In genomic region chr10:74156919-74157289, GRCh38 we compare ENCODE assay signal across 13 cellular contexts. TPM values are rescaled to one million over a fixed set of nuclear protein-coding genes. Genes with fewer than 3 reads are reported as not detected.
DNase-seq lines count a peak whose midpoint lies in the region; ATAC-seq and TF ChIP-seq lines count a peak whose summit lies in the region.
"Had no signal": no experiment of that assay in that cellular context is flagged by ENCODE, and none has a peak within 500 bp of the region (broad histone marks: within the 10 kb centered on the region; RNA-seq: fewer than 3 reads in every experiment).

No MANE protein-coding gene starts in this region.

- H3K27me3 Mint-ChIP-seq in endodermal cell (ENCODE audit: insufficient read depth) = no peaks in the 10 kb centered on the region
- no peaks in the 10 kb centered on the region for H3K27me3 Mint-ChIP-seq in stimulated activated naive B cell treated with anti-CD40 and anti-IgM and Interleukin-4, amounts not matched to agents 10 μg/mL and 1 μg/mL and 100 μg/mL, for 72 hours

- H3K4me1 Mint-ChIP-seq in endodermal cell = peaks cover 15% of the 10 kb centered on the region
- peaks cover 42 to 71% of the 10 kb centered on the region in 2 donors for H3K4me1 Mint-ChIP-seq in stimulated activated naive B cell treated with anti-CD40 and anti-IgM and Interleukin-4, amounts not matched to agents 10 μg/mL and 1 μg/mL and 100 μg/mL, for 72 hours

- ATAC-seq in stimulated activated naive B cell treated with anti-CD40 and anti-IgM and Interleukin-4, amounts not matched to agents 10 μg/mL and 1 μg/mL and 100 μg/mL, for 72 hours (replicated peaks) = peak in 1 of 2 donors; percentile 71
- ATAC-seq in HG03378 (IDR thresholded peaks at IDR 0.05; ENCODE audit: unreplicated experiment) (no peak), GM18909 (IDR thresholded peaks at IDR 0.05; ENCODE audit: poor library complexity, unreplicated experiment) (no peak)
- ATAC-seq: activated CD4-positive, CD25-positive, alpha-beta regulatory T cell treated with anti-CD3 and anti-CD28 coated beads, Interleukin-2, amount 50 U/mL, for 24 hours had no signal

- H3K4me1 ChIP-seq in endodermal cell (ENCODE audit: control insufficient read depth, insufficient read depth, low read length) = no peaks in the 10 kb centered on the region

- H3K9ac ChIP-seq in endodermal cell (ENCODE audit: extremely low read depth, low read length, poor library complexity, severe bottlenecking) = no peak overlapping the region

- H3K9me3 ChIP-seq in endodermal cell (ENCODE audit: control insufficient read depth, low read length) = no peaks in the 10 kb centered on the region
- H3K9me3 ChIP-seq: neutrophil had no signal

- no peak overlapping the region for H3K4me3 Mint-ChIP-seq in endodermal cell
- H3K4me3 Mint-ChIP-seq in stimulated activated naive B cell treated with anti-CD40 and anti-IgM and Interleukin-4, amounts not matched to agents 10 μg/mL and 1 μg/mL and 100 μg/mL, for 72 hours = no peak overlapping the region

- no peaks in the 10 kb centered on the region for H3K9me3 Mint-ChIP-seq in endodermal cell
- H3K9me3 Mint-ChIP-seq in stimulated activated naive B cell treated with anti-CD40 and anti-IgM and Interleukin-4, amounts not matched to agents 10 μg/mL and 1 μg/mL and 100 μg/mL, for 72 hours = no peaks in the 10 kb centered on the region

- no peaks in the 10 kb centered on the region for H3K36me3 Mint-ChIP-seq in endodermal cell (ENCODE audit: low read depth)
- H3K36me3 Mint-ChIP-seq in stimulated activated naive B cell treated with anti-CD40 and anti-IgM and Interleukin-4, amounts not matched to agents 10 μg/mL and 1 μg/mL and 100 μg/mL, for 72 hours = peaks cover 11 to 18% of the 10 kb centered on the region in 2 donors

- H3K27me3 ChIP-seq in endodermal cell (ENCODE audit: control insufficient read depth, insufficient read depth, low read length, poor library complexity, severe bottlenecking) = no peaks in the 10 kb centered on the region
- H3K27me3 ChIP-seq: neutrophil had no signal

- no peak overlapping the region for H3K27ac ChIP-seq in endodermal cell (ENCODE audit: low read depth, low read length)
- H3K27ac ChIP-seq: neutrophil had no signal

- 92% methylated on average over 1 of the region's 2 CpGs; no CpG with 5 or more reads in 1 of the 2 experiments for WGBS in endodermal cell (ENCODE audit: insufficient coverage in 1 of 2, insufficient read length in 1 of 2), 2 experiments

- no peak for TF ChIP-seq CTCF in endodermal cell (conservative IDR thresholded peaks at IDR 0.05)

- peak overlapping the region; percentile 40 for H3K27ac Mint-ChIP-seq in endodermal cell
- peak overlapping the region; percentile 69 for H3K27ac Mint-ChIP-seq in stimulated activated naive B cell treated with anti-CD40 and anti-IgM and Interleukin-4, amounts not matched to agents 10 μg/mL and 1 μg/mL and 100 μg/mL, for 72 hours

- no peak overlapping the region for H3K4me3 ChIP-seq in endodermal cell (ENCODE audit: low read length)

- DNase-seq in NCI-H524 (lab: John Stamatoyannopoulos, UW) (peak; percentile 29 to 70), NCI-H524 treated with DMSO at 0.1 percent for 48 hours (lab: John Stamatoyannopoulos, UW) (no peak), MV-4-11 (lab: John Stamatoyannopoulos, UW) (peak; percentile 45), endodermal cell (no peak), hepatic stellate cell (ENCODE audit: low spot score) (no peak)
- DNase-seq in stimulated activated naive B cell treated with anti-CD40 and anti-IgM and Interleukin-4, amounts not matched to agents 10 μg/mL and 1 μg/mL and 100 μg/mL, for 72 hours = no peak
- DNase-seq: activated naive CD4-positive, alpha-beta T cell treated with Interleukin-2 at 50 U/mL for 16 hours; effector CD8-positive, alpha-beta T cell; stimulated activated CD4-positive, alpha-beta T cell treated with anti-CD3 and anti-CD28 coated beads, Interleukin-4, amount 100 ng/mL, for 1 hour had no signal

- H3K36me3 ChIP-seq in endodermal cell (ENCODE audit: control insufficient read depth, insufficient read depth, low read length) = no peaks in the 10 kb centered on the region
- H3K36me3 ChIP-seq: neutrophil had no signal

RNA-seq across cellular contexts. Expression of gene ADK, which starts 5.9 kb away (rescaled TPM):
- total RNA-seq in endodermal cell = 10 to 100 TPM; 23.6 to 36.7 TPM
- 37.2 TPM for polyA plus RNA-seq in endodermal cell (2013, experiment 1 of 2)
- polyA plus RNA-seq in endodermal cell (2013, experiment 2 of 2) = 39.2 TPM

RNA-seq across cellular contexts. Expression of gene AP3M1, which starts 6.3 kb away (rescaled TPM):
- 10 to 100 TPM; 47.2 to 53.5 TPM for total RNA-seq in endodermal cell
- 72.4 TPM for polyA plus RNA-seq in endodermal cell (2013, experiment 1 of 2)
- polyA plus RNA-seq in endodermal cell (2013, experiment 2 of 2) = 64.9 TPM

Comparison
In these comparisons a context has a peak if more than half of its experiments do, and no peak if none do; other contexts are left out.
1. DNase-seq: peak in NCI-H524 (2 of 2) and MV-4-11 (single experiment); none in NCI-H524 treated with DMSO at 0.1 percent for 48 hours (single experiment), endodermal cell (single experiment), stimulated activated naive B cell treated with anti-CD40 and anti-IgM and Interleukin-4, amounts not matched to agents 10 μg/mL and 1 μg/mL and 100 μg/mL, for 72 hours (single experiment) and hepatic stellate cell (single experiment).